Comparison of ENCODE assay signal across 1 cellular context in genomic region chr12:49534806-49535278, GRCh38.
TF ChIP-seq lines count a peak whose summit lies in the region.

No MANE protein-coding gene starts in this region.

TF ChIP-seq in HepG2, 621 proteins besides CTCF, POLR2A, EP300 and RAD21 (continued from another document):
- TF ChIP-seq, protein P1, sequence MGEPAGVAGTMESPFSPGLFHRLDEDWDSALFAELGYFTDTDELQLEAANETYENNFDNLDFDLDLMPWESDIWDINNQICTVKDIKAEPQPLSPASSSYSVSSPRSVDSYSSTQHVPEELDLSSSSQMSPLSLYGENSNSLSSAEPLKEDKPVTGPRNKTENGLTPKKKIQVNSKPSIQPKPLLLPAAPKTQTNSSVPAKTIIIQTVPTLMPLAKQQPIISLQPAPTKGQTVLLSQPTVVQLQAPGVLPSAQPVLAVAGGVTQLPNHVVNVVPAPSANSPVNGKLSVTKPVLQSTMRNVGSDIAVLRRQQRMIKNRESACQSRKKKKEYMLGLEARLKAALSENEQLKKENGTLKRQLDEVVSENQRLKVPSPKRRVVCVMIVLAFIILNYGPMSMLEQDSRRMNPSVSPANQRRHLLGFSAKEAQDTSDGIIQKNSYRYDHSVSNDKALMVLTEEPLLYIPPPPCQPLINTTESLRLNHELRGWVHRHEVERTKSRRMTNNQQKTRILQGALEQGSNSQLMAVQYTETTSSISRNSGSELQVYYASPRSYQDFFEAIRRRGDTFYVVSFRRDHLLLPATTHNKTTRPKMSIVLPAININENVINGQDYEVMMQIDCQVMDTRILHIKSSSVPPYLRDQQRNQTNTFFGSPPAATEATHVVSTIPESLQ (CRISPR knock-in tag; conservative IDR thresholded peaks at IDR 0.05), result no peak
- TF ChIP-seq ZFP36L1 (CRISPR knock-in tag; IDR thresholded peaks at IDR 0.05) (no peak), ZBTB33 (CRISPR knock-in tag; IDR thresholded peaks at IDR 0.05) (peak; percentile 66; the same call in 1 of the 2 replicates), PREB (CRISPR knock-in tag; IDR thresholded peaks at IDR 0.05) (no peak), BCL6 (CRISPR knock-in tag; IDR thresholded peaks at IDR 0.05) (peak; percentile 52)
TF ChIP-seq in HepG2: peak in this region for 2.
